ENCODE assay signal across 19 cellular contexts in genomic region chr13:108003626-108004025, GRCh38.
DNase-seq lines count a peak whose midpoint lies in the region; ATAC-seq, FAIRE-seq and TF ChIP-seq lines count a peak whose summit lies in the region.
"Had no signal": no experiment of that assay in that cellular context is flagged by ENCODE, and none has a peak within 500 bp of the region (broad histone marks: within the 10 kb centered on the region; RNA-seq: fewer than 3 reads in every experiment).

No MANE protein-coding gene starts in this region.

- H3K27me3 ChIP-seq in bronchial epithelial cell (ENCODE audit: control insufficient read depth, insufficient read depth, low read length) = no peaks in the 10 kb centered on the region
- H3K27me3 ChIP-seq in small intestine (ENCODE audit: control insufficient read depth in 2 of 2, insufficient read depth in 2 of 2, low read length in 2 of 2) = no peaks in the 10 kb centered on the region
- H3K27me3 ChIP-seq in tibial nerve = no peaks in the 10 kb centered on the region
- H3K27me3 ChIP-seq: BLaER1 treated with 17β-estradiol and CSF1 and Interleukin-3, amounts not matched to agents 10 nM and 100 nM; foreskin keratinocyte; stomach had no signal

- DNase-seq in NCI-H2029 (lab: John Stamatoyannopoulos, UW) (peak; percentile 1), NCI-H2029 treated with DMSO at 0.1 percent for 48 hours (lab: John Stamatoyannopoulos, UW) (no peak), NCI-H2196 (lab: John Stamatoyannopoulos, UW; ENCODE audit: unreplicated experiment) (peak; percentile 52), bronchial epithelial cell (ENCODE audit: low read depth) (peak; percentile 1), small intestine (peak; percentile 2), AG20443 (ENCODE audit: low spot score) (no peak), tibial nerve (ENCODE audit: low spot score in 2 of 2) (no peak)
- DNase-seq: activated CD4-positive, alpha-beta memory T cell treated with anti-CD3 and anti-CD28 coated beads for 36 hours; activated gamma-delta T cell treated with Interleukin-2 at 50 U/mL for 16 hours; activated T-cell treated with anti-CD3 and anti-CD28 coated beads for 4 hours; kidney; nephron progenitor cell; stimulated activated CD4-positive, alpha-beta T cell treated with anti-CD3 and anti-CD28 coated beads, Interleukin-2, amount 100 ng/mL, for 48 hours; stomach; T-helper 17 cell had no signal

- ATAC-seq in GM18502 (IDR thresholded peaks at IDR 0.05; ENCODE audit: poor library complexity, unreplicated experiment) = no peak
- ATAC-seq: foreskin keratinocyte, T-helper 17 cell had no signal

- no peak for TF ChIP-seq POLR2A in tibial nerve (IDR thresholded peaks at IDR 0.05)

- H3K36me3 ChIP-seq in bronchial epithelial cell (ENCODE audit: control insufficient read depth, insufficient read depth, low read length) (no peaks in the 10 kb centered on the region), small intestine (ENCODE audit: control insufficient read depth in 2 of 2, insufficient read depth in 2 of 2, low read length in 2 of 2) (no peaks in the 10 kb centered on the region), tibial nerve (no peaks in the 10 kb centered on the region)
- H3K36me3 ChIP-seq: BLaER1 treated with 17β-estradiol and CSF1 and Interleukin-3, amounts not matched to agents 10 nM and 100 nM; stomach had no signal

- H3K4me1 ChIP-seq in small intestine (ENCODE audit: control insufficient read depth in 2 of 2, insufficient read depth in 1 of 2, low read depth in 1 of 2, low read length in 1 of 2) = no peaks in the 10 kb centered on the region
- H3K4me1 ChIP-seq in tibial nerve = no peaks in the 10 kb centered on the region
- H3K4me1 ChIP-seq: foreskin keratinocyte, stomach had no signal

- WGBS in small intestine, 3 donors = 60 to 91% (median 62%) methylated on average over 3 of the region's 3 CpGs
- 72 to 76% methylated on average over 3 of the region's 3 CpGs for WGBS in tibial nerve, 2 donors

- H3K27ac ChIP-seq in small intestine (ENCODE audit: low read depth in 1 of 2, low read length in 1 of 2) = no peak overlapping the region
- H3K27ac ChIP-seq in tibial nerve = no peak overlapping the region
- H3K27ac ChIP-seq: BLaER1 treated with 17β-estradiol and CSF1 and Interleukin-3, amounts not matched to agents 10 nM and 100 nM; foreskin keratinocyte; stomach had no signal

- no peak for TF ChIP-seq EP300 in tibial nerve (IDR thresholded peaks at IDR 0.05)

- H3K9me3 ChIP-seq in small intestine (ENCODE audit: control insufficient read depth, low read depth) (no peaks in the 10 kb centered on the region), tibial nerve (no peaks in the 10 kb centered on the region)
- H3K9me3 ChIP-seq: stomach had no signal

- no peak for FAIRE-seq in bronchial epithelial cell (lab: Jason Lieb, UNC)
- no peak for FAIRE-seq in small intestine (lab: Jason Lieb, UNC)
- FAIRE-seq: G401.6, kidney had no signal

- TF ChIP-seq CTCF in bronchial epithelial cell (IDR thresholded peaks at IDR 0.05; ENCODE audit: insufficient read depth, low read length, severe bottlenecking) (no peak), tibial nerve (IDR thresholded peaks at IDR 0.05) (no peak)

- H3K4me3 ChIP-seq in bronchial epithelial cell (ENCODE audit: low read depth, low read length) (no peak overlapping the region), small intestine (ENCODE audit: low read depth in 1 of 2, low read length in 2 of 2) (no peak overlapping the region), tibial nerve (no peak overlapping the region)
- H3K4me3 ChIP-seq: BLaER1 treated with 17β-estradiol and CSF1 and Interleukin-3, amounts not matched to agents 10 nM and 100 nM; stomach had no signal

Comparison
In these comparisons a context has a peak if more than half of its experiments do, and no peak if none do; other contexts are left out.
1. DNase-seq: peak in NCI-H2029 (single experiment), NCI-H2196 (single experiment), bronchial epithelial cell (single experiment) and small intestine (single experiment); none in NCI-H2029 treated with DMSO at 0.1 percent for 48 hours (single experiment), AG20443 (single experiment) and tibial nerve (0 of 2).